In genomic region chr3:43289401-43289800, GRCh38 we compare ENCODE assay signal across 13 cellular contexts. TPM values are rescaled to one million over a fixed set of nuclear protein-coding genes. Genes with fewer than 3 reads are reported as not detected.
A peak's percentile ranks its signal among the peaks of the same experiment; 100 is the strongest.
DNase-seq lines count a peak whose midpoint lies in the region; ATAC-seq and TF ChIP-seq lines count a peak whose summit lies in the region.
"Had no signal": no experiment of that assay in that cellular context is flagged by ENCODE, and none has a peak within 500 bp of the region (broad histone marks: within the 10 kb centered on the region; RNA-seq: fewer than 3 reads in every experiment).

No MANE protein-coding gene starts in this region.

- H3K4me1 ChIP-seq in skeletal muscle tissue (ENCODE audit: control insufficient read depth in 3 of 3, insufficient read depth in 3 of 3, low read length in 3 of 3), result peaks cover 30 to 40% (median 30%) of the 10 kb centered on the region in 3 donors

- H3K27me3 ChIP-seq in skeletal muscle tissue (ENCODE audit: control insufficient read depth in 3 of 3, insufficient read depth in 3 of 3, low read length in 3 of 3), result no peaks in the 10 kb centered on the region

- H3K9me3 ChIP-seq in skeletal muscle tissue (ENCODE audit: control insufficient read depth in 3 of 3, low read length in 3 of 3), result no peaks in the 10 kb centered on the region
- H3K9me3 ChIP-seq: SJSA1 had no signal

- in situ Hi-C loops in G401 (cut with HindIII; ENCODE audit: low sequenced_read_pairs), result no loop called here

- H3K4me3 ChIP-seq in fibroblast of villous mesenchyme (ENCODE audit: low read depth, low read length) (peak overlapping the region; percentile 90), skeletal muscle tissue (ENCODE audit: low read length in 3 of 3) (peak overlapping the region; percentile 12 to 86 (median 52))
- H3K4me3 ChIP-seq: SJSA1 had no signal

- CTCF ChIA-PET in activated CD4-positive, alpha-beta memory T cell treated with anti-CD3 and anti-CD28 coated beads for 36 hours (lab: Charles Lee), result interaction anchor here (1.1 kb wide), 1 partner anchor 91 kb away, joined by 3 read pairs; no protein-coding TSS in a partner anchor

- intact Hi-C loops in activated CD4-positive, alpha-beta memory T cell treated with anti-CD3 and anti-CD28 coated beads for 36 hours (cut with micrococcal nuclease), result loop anchor here (2.0 to 10.0 kb wide), 5 partner anchors 55 to 1048 kb away; partner anchors contain the start of genes ABHD5, ANO10 and TCAIM

- ATAC-seq in GM18519 (IDR thresholded peaks at IDR 0.05; ENCODE audit: low FRiP score, unreplicated experiment), result no peak

- TF ChIP-seq CTCF in fibroblast of villous mesenchyme (IDR thresholded peaks at IDR 0.05; ENCODE audit: insufficient read depth, low read depth, low read length), result no peak

- DNase-seq in G401 (ENCODE audit: low spot score), result peak; percentile 57
- DNase-seq in activated CD4-positive, alpha-beta memory T cell treated with anti-CD3 and anti-CD28 coated beads for 36 hours, result no peak
- DNase-seq in fibroblast of villous mesenchyme (ENCODE audit: low read depth), result peak; percentile 85
- no peak for DNase-seq in NCI-H1105 treated with DMSO at 0.1 percent for 48 hours (lab: John Stamatoyannopoulos, UW)
- DNase-seq in islet precursor cell, result no peak
- DNase-seq in NCI-H345 treated with DMSO at 0.1 percent for 48 hours (lab: John Stamatoyannopoulos, UW; ENCODE audit: unreplicated experiment), result no peak
- DNase-seq: amniotic stem cell; HCEC 1CT; stimulated activated CD4-positive, alpha-beta T cell treated with anti-CD3 and anti-CD28 coated beads, Interleukin-1b, Interleukin-23, amount 100 ng/mL, for 48 hours had no signal

- peak overlapping the region; percentile 9 to 57 (median 45) for H3K9ac ChIP-seq in skeletal muscle tissue (ENCODE audit: low read depth in 1 of 3, low read length in 3 of 3)
- H3K9ac ChIP-seq: KMS-11 had no signal

- H3K27me3 Mint-ChIP-seq in activated CD4-positive, alpha-beta memory T cell treated with anti-CD3 and anti-CD28 coated beads for 36 hours, result no peaks in the 10 kb centered on the region

- H3K27ac Mint-ChIP-seq in activated CD4-positive, alpha-beta memory T cell treated with anti-CD3 and anti-CD28 coated beads for 36 hours, result peak overlapping the region; percentile 94

- peaks cover 58% of the 10 kb centered on the region for H3K4me1 Mint-ChIP-seq in activated CD4-positive, alpha-beta memory T cell treated with anti-CD3 and anti-CD28 coated beads for 36 hours (ENCODE audit: low read depth)

- no peaks in the 10 kb centered on the region for H3K9me3 Mint-ChIP-seq in activated CD4-positive, alpha-beta memory T cell treated with anti-CD3 and anti-CD28 coated beads for 36 hours

- POLR2A ChIA-PET in activated CD4-positive, alpha-beta memory T cell treated with anti-CD3 and anti-CD28 coated beads for 36 hours (lab: Charles Lee), result interaction anchor here (1.2 kb wide), 1 partner anchor 19 kb away, joined by 3 read pairs; no protein-coding TSS in a partner anchor

- peaks cover 12% of the 10 kb centered on the region for H3K36me3 Mint-ChIP-seq in activated CD4-positive, alpha-beta memory T cell treated with anti-CD3 and anti-CD28 coated beads for 36 hours

- peaks cover 0 to 4% (median 4%) of the 10 kb centered on the region in 3 donors for H3K36me3 ChIP-seq in skeletal muscle tissue (ENCODE audit: control insufficient read depth in 3 of 3, insufficient read depth in 3 of 3, low read length in 3 of 3)

- H3K27ac ChIP-seq in skeletal muscle tissue (ENCODE audit: low read depth, low read length), result peak overlapping the region; percentile 42
- H3K27ac ChIP-seq: KMS-11, SJSA1 had no signal

- H3K4me3 Mint-ChIP-seq in activated CD4-positive, alpha-beta memory T cell treated with anti-CD3 and anti-CD28 coated beads for 36 hours, result peak overlapping the region; percentile 89

RNA-seq across cellular contexts. Expression of gene SNRK, which starts 3.1 kb away (rescaled TPM):
- total RNA-seq in G401 (2014; rRNA removed; shearing (Covaris generic)), result 7.1 and 11.2 TPM in 2 replicates
- total RNA-seq in activated CD4-positive, alpha-beta memory T cell treated with anti-CD3 and anti-CD28 coated beads for 36 hours, result 10 to 100 TPM; 23.9 to 24.4 TPM
- total RNA-seq in fibroblast of villous mesenchyme (20.3 and 21.2 TPM in 2 replicates), skeletal muscle tissue (50.6 TPM)

Comparison
In these comparisons a context has a peak if more than half of its experiments do, and no peak if none do; other contexts are left out.
1. DNase-seq: peak in G401 (single experiment) and fibroblast of villous mesenchyme (single experiment); none in activated CD4-positive, alpha-beta memory T cell treated with anti-CD3 and anti-CD28 coated beads for 36 hours (single experiment), NCI-H1105 treated with DMSO at 0.1 percent for 48 hours (single experiment), islet precursor cell (single experiment) and NCI-H345 treated with DMSO at 0.1 percent for 48 hours (single experiment).